In the genomic region with DNA sequence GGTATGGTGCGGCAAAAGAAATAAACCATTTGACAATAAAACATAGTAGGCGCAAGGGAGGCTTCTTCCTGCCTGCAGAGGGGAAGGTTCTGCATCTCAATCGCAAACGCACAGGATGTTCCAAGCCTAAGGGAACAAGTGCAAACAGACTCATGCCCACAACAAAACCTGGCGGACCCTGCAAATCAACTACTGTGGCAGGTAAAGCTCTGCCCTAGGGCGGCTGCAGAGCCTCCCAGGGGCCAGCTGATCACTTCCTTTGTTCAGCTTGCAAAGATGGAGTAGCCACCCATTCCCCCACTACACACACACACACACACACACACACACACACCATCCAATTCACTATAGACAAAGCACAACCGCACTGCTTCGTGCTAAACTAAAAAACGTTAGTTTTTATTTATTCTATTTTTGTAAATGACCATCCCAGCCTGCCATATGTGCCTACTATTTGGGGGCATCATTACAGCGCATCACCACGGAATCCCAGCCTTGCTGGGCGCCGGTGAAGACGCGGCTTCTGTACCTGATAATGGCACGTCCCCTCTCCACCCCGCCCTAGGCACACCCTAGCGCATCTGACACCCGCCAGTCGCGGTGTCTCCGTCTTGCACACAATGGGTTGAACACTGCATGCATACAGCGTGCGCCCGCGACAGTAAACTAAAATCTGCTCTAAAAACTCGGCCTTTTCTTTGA, we compare ENCODE assay signal across 8 cellular contexts. TPM values are rescaled to one million over a fixed set of nuclear protein-coding genes. Genes with fewer than 3 reads are reported as not detected.
A peak's percentile ranks its signal among the peaks of the same experiment; 100 is the strongest.
DNase-seq lines count a peak whose midpoint lies in the region; ATAC-seq, FAIRE-seq and TF ChIP-seq lines count a peak whose summit lies in the region.

No MANE protein-coding gene starts in this region.

- H3K9ac ChIP-seq in muscle layer of colon (ENCODE audit: low read length), result peak overlapping the region; percentile 70

- no peaks in the 10 kb centered on the region for H3K27me3 ChIP-seq in muscle layer of colon (ENCODE audit: control insufficient read depth in 1 of 2, insufficient read depth in 2 of 2, low read length in 2 of 2)

- peak overlapping the region; percentile 6; the same call in 1 of the 2 replicates for H3K27ac Mint-ChIP-seq in HFFc6
- H3K27ac Mint-ChIP-seq in central memory CD8-positive, alpha-beta T cell (ENCODE audit: low read depth), result no peak overlapping the region

- DNase-seq in AG04449 (ENCODE audit: low read depth, low spot score), result no peak
- DNase-seq in HFFc6, result no peak
- no peak for DNase-seq in central memory CD8-positive, alpha-beta T cell (ENCODE audit: low spot score in 2 of 2)
- DNase-seq in RCC 7860 (ENCODE audit: low spot score), result no peak
- DNase-seq in amniotic stem cell (lab: John Stamatoyannopoulos, UW), result no peak
- no peak for DNase-seq in activated CD8-positive, alpha-beta memory T cell treated with anti-CD3 and anti-CD28 coated beads, Interleukin-2, amount 50 U/mL, for 4 hours

- ATAC-seq in central memory CD8-positive, alpha-beta T cell (replicated peaks; ENCODE audit: extremely low read depth, poor library complexity, severe bottlenecking), result no peak
- ATAC-seq in HG03342 (IDR thresholded peaks at IDR 0.05; ENCODE audit: unreplicated experiment), result no peak

- no peak for TF ChIP-seq CTCF in AG04449 (IDR thresholded peaks at IDR 0.05; ENCODE audit: insufficient read depth, low read length, missing control alignments)
- no peak for TF ChIP-seq CTCF in HFFc6 (IDR thresholded peaks at IDR 0.05)

- no peaks in the 10 kb centered on the region; the same call in 1 of the 2 replicates for H3K27me3 Mint-ChIP-seq in HFFc6 (ENCODE audit: insufficient read depth)
- H3K27me3 Mint-ChIP-seq in central memory CD8-positive, alpha-beta T cell, result peaks cover 93% of the 10 kb centered on the region

- H3K4me1 ChIP-seq in muscle layer of colon (ENCODE audit: insufficient read depth, low read length), result peaks cover 54% of the 10 kb centered on the region

- no peaks in the 10 kb centered on the region for H3K9me3 ChIP-seq in muscle layer of colon (ENCODE audit: low read length)

- H3K4me3 ChIP-seq in AG04449 (ENCODE audit: low read depth, low read length) (peak overlapping the region; percentile 81), muscle layer of colon (ENCODE audit: low read depth in 1 of 2, low read length in 2 of 2) (peak overlapping the region; percentile 75 to 77)

- H3K4me3 Mint-ChIP-seq in HFFc6, result peak overlapping the region; percentile 92
- H3K4me3 Mint-ChIP-seq in central memory CD8-positive, alpha-beta T cell, result peak overlapping the region; percentile 88

- H3K4me1 Mint-ChIP-seq in HFFc6 (ENCODE audit: low read depth), result peaks cover 50% of the 10 kb centered on the region
- peaks cover 10% of the 10 kb centered on the region for H3K4me1 Mint-ChIP-seq in central memory CD8-positive, alpha-beta T cell

- FAIRE-seq in RCC 7860 (lab: Jason Lieb, UNC), result no peak

- H3K27ac ChIP-seq in muscle layer of colon (ENCODE audit: low read depth, low read length), result peak overlapping the region; percentile 83

- H3K36me3 Mint-ChIP-seq in HFFc6 (ENCODE audit: low read depth), result no peaks in the 10 kb centered on the region; the same call in 1 of the 2 replicates
- no peaks in the 10 kb centered on the region for H3K36me3 Mint-ChIP-seq in central memory CD8-positive, alpha-beta T cell (ENCODE audit: insufficient read depth)

- no peaks in the 10 kb centered on the region for H3K36me3 ChIP-seq in muscle layer of colon (ENCODE audit: insufficient read depth, low read length)

- CTCF ChIA-PET in AG04449 (lab: Yijun Ruan, JAX), result interaction anchor here (0.8 to 12.0 kb wide), 19 partner anchors 8 to 263 kb away, joined by 3 to 167 read pairs (median 4); no protein-coding TSS in a partner anchor

- POLR2A ChIA-PET in AG04449 (lab: Yijun Ruan, JAX), result no interaction called here

- no peaks in the 10 kb centered on the region for H3K9me3 Mint-ChIP-seq in HFFc6
- no peaks in the 10 kb centered on the region for H3K9me3 Mint-ChIP-seq in central memory CD8-positive, alpha-beta T cell

RNA-seq across cellular contexts. Expression of gene DPYSL3, which starts 57.6 kb away (rescaled TPM):
- 10 to 100 TPM; 41.9 to 57.7 (median 55.3) TPM for total RNA-seq in HFFc6 (2021; fragmentation: NEBNext Ultra II Directional; extraction: Animal tissue kit (Norgen Biotek cat#: 25700))
